Comparison of ENCODE assay signal across 19 cellular contexts in genomic region chr17:61482467-61482866, GRCh38. TPM values are rescaled to one million over a fixed set of nuclear protein-coding genes. Genes with fewer than 3 reads are reported as not detected.
"Had no signal": no experiment of that assay in that cellular context is flagged by ENCODE, and none has a peak within 500 bp of the region (broad histone marks: within the 10 kb centered on the region; RNA-seq: fewer than 3 reads in every experiment).

No MANE protein-coding gene starts in this region.

- H3K36me3 ChIP-seq: SJSA1 had no signal

- H3K27ac ChIP-seq: SJSA1 had no signal

- H3K9me3 ChIP-seq: SJSA1 had no signal

- H3K27me3 ChIP-seq: SJSA1 had no signal

- DNase-seq: activated CD4-positive, alpha-beta T cell treated with anti-CD3 and anti-CD28 coated beads for 1 hour; activated CD4-positive, alpha-beta T cell treated with anti-CD3 and anti-CD28 coated beads, Interleukin-2, amount 10 ng/mL, durations not matched to agents 24 days and 14 days; activated CD4-positive, alpha-beta T cell treated with anti-CD3 and anti-CD28 coated beads, Interleukin-2, amount 50 U/mL, for 48 hours; activated CD8-positive, alpha-beta memory T cell treated with anti-CD3 and anti-CD28 coated beads for 24 hours; activated gamma-delta T cell; activated naive CD4-positive, alpha-beta T cell treated with anti-CD3 and anti-CD28 coated beads for 36 hours; amygdala; Karpas-422; NCI-H1105 treated with DMSO at 0.1 percent for 48 hours; NCI-H1436 treated with DMSO at 0.1 percent for 48 hours; NCI-H187; NCI-H2081; NCI-H510A treated with DMSO at 0.1 percent for 48 hours; NCI-H69; SHP77 had no signal

- H3K4me3 ChIP-seq: SJSA1 had no signal

- FAIRE-seq: astrocyte, RCC 7860 had no signal

- H3K4me1 ChIP-seq: SJSA1 had no signal

RNA-seq across cellular contexts. Expression of gene TBX4, which starts 30.2 kb away (rescaled TPM):
- total RNA-seq: activated CD4-positive, alpha-beta T cell treated with anti-CD3 and anti-CD28 coated beads, Interleukin-2, amount 10 ng/mL, durations not matched to agents 24 days and 14 days; activated naive CD4-positive, alpha-beta T cell treated with anti-CD3 and anti-CD28 coated beads for 36 hours; activated T-helper 1 cell treated with anti-CD3 and anti-CD28 coated beads, Interleukin-12 subunit alpha, Interleukin-12 subunit beta, Interleukin-2, Interleukin-4 antibody, amounts not matched to agents 30 ng/mL and 10 ng/mL and 1 ng/mL, durations not matched to agents 14 hours and 24 hours and 36 hours had no signal
